Comparison of ENCODE assay signal across 1 cellular context in the genomic region with DNA sequence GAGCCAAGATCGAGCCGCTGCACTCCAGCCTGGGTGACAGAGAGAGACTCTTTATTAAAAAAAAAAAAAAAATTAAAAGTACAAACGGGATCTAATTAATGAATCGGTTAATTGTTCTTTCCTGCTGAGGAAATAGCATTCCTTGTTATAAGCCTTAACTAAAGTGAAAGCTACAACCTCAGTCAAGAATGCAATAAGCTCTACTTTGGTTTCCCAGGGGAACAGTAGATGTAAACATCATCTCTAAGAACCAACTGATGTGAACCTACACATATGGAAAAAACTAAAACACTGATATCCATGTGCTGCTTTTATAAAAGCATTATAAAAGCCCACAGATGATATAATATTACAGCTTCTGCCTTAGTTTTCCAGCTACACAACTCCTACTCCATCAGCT.
TF ChIP-seq lines count a peak whose summit lies in the region.

No MANE protein-coding gene starts in this region.

TF ChIP-seq in HepG2, 621 proteins besides CTCF, POLR2A, EP300 and RAD21 (continued from another document):
- TF ChIP-seq, protein P1, sequence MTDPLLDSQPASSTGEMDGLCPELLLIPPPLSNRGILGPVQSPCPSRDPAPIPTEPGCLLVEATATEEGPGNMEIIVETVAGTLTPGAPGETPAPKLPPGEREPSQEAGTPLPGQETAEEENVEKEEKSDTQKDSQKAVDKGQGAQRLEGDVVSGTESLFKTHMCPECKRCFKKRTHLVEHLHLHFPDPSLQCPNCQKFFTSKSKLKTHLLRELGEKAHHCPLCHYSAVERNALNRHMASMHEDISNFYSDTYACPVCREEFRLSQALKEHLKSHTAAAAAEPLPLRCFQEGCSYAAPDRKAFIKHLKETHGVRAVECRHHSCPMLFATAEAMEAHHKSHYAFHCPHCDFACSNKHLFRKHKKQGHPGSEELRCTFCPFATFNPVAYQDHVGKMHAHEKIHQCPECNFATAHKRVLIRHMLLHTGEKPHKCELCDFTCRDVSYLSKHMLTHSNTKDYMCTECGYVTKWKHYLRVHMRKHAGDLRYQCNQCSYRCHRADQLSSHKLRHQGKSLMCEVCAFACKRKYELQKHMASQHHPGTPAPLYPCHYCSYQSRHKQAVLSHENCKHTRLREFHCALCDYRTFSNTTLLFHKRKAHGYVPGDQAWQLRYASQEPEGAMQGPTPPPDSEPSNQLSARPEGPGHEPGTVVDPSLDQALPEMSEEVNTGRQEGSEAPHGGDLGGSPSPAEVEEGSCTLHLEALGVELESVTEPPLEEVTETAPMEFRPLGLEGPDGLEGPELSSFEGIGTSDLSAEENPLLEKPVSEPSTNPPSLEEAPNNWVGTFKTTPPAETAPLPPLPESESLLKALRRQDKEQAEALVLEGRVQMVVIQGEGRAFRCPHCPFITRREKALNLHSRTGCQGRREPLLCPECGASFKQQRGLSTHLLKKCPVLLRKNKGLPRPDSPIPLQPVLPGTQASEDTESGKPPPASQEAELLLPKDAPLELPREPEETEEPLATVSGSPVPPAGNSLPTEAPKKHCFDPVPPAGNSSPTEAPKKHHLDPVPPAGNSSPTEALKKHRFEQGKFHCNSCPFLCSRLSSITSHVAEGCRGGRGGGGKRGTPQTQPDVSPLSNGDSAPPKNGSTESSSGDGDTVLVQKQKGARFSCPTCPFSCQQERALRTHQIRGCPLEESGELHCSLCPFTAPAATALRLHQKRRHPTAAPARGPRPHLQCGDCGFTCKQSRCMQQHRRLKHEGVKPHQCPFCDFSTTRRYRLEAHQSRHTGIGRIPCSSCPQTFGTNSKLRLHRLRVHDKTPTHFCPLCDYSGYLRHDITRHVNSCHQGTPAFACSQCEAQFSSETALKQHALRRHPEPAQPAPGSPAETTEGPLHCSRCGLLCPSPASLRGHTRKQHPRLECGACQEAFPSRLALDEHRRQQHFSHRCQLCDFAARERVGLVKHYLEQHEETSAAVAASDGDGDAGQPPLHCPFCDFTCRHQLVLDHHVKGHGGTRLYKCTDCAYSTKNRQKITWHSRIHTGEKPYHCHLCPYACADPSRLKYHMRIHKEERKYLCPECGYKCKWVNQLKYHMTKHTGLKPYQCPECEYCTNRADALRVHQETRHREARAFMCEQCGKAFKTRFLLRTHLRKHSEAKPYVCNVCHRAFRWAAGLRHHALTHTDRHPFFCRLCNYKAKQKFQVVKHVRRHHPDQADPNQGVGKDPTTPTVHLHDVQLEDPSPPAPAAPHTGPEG (CRISPR knock-in tag; IDR thresholded peaks at IDR 0.05), result no peak
- TF ChIP-seq, protein P2, sequence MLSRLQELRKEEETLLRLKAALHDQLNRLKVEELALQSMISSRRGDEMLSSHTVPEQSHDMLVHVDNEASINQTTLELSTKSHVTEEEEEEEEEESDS (CRISPR knock-in tag; IDR thresholded peaks at IDR 0.05; ENCODE audit: borderline replicate concordance), result no peak
- no peak for TF ChIP-seq ZIK1 (CRISPR knock-in tag; IDR thresholded peaks at IDR 0.05; ENCODE audit: borderline replicate concordance, low read depth)
- TF ChIP-seq, protein P3, sequence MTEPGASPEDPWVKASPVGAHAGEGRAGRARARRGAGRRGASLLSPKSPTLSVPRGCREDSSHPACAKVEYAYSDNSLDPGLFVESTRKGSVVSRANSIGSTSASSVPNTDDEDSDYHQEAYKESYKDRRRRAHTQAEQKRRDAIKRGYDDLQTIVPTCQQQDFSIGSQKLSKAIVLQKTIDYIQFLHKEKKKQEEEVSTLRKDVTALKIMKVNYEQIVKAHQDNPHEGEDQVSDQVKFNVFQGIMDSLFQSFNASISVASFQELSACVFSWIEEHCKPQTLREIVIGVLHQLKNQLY (CRISPR knock-in tag; IDR thresholded peaks at IDR 0.05), result no peak
- TF ChIP-seq, protein P4, sequence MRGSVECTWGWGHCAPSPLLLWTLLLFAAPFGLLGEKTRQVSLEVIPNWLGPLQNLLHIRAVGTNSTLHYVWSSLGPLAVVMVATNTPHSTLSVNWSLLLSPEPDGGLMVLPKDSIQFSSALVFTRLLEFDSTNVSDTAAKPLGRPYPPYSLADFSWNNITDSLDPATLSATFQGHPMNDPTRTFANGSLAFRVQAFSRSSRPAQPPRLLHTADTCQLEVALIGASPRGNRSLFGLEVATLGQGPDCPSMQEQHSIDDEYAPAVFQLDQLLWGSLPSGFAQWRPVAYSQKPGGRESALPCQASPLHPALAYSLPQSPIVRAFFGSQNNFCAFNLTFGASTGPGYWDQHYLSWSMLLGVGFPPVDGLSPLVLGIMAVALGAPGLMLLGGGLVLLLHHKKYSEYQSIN (CRISPR knock-in tag; IDR thresholded peaks at IDR 0.05; ENCODE audit: borderline replicate concordance), result no peak
- TF ChIP-seq TP53 (CRISPR knock-in tag; conservative IDR thresholded peaks at IDR 0.05), result no peak
- TF ChIP-seq KLF16 (CRISPR knock-in tag; IDR thresholded peaks at IDR 0.05), result no peak
- no peak for TF ChIP-seq CREB3 (CRISPR knock-in tag; IDR thresholded peaks at IDR 0.05)
- TF ChIP-seq ZNF230 (CRISPR knock-in tag; IDR thresholded peaks at IDR 0.05), result no peak
- no peak for TF ChIP-seq ZNF598 (CRISPR knock-in tag; IDR thresholded peaks at IDR 0.05; ENCODE audit: borderline replicate concordance)
